16 cellular contexts compared by ENCODE assay signal in genomic region chr14:101838476-101838875, GRCh38.
DNase-seq lines count a peak whose midpoint lies in the region; ATAC-seq, FAIRE-seq and TF ChIP-seq lines count a peak whose summit lies in the region.
"Had no signal": no experiment of that assay in that cellular context is flagged by ENCODE, and none has a peak within 500 bp of the region (broad histone marks: within the 10 kb centered on the region; RNA-seq: fewer than 3 reads in every experiment).

No MANE protein-coding gene starts in this region.

- CTCF ChIA-PET in CD4-positive, alpha-beta memory T cell (lab: Charles Lee; ENCODE audit: partially characterized antibody) = no interaction called here

- no peaks in the 10 kb centered on the region for H3K27me3 ChIP-seq in CD4-positive, alpha-beta memory T cell (ENCODE audit: insufficient read depth, low read length)
- H3K27me3 ChIP-seq in GM23338 (ENCODE audit: insufficient read depth) (no peaks in the 10 kb centered on the region), left lung (no peaks in the 10 kb centered on the region)
- H3K27me3 ChIP-seq: ascending aorta had no signal

- peaks cover 30% of the 10 kb centered on the region for H3K36me3 ChIP-seq in CD4-positive, alpha-beta memory T cell (ENCODE audit: insufficient read depth, low read length)
- H3K36me3 ChIP-seq in GM23338 (ENCODE audit: insufficient read depth) = no peaks in the 10 kb centered on the region
- H3K36me3 ChIP-seq in left lung = no peaks in the 10 kb centered on the region
- H3K36me3 ChIP-seq in kidney (ENCODE audit: control insufficient read depth in 1 of 2, insufficient read depth in 2 of 2, low read length in 2 of 2) = no peaks in the 10 kb centered on the region

- H3K4me2 ChIP-seq in GM23338 = no peak overlapping the region

- TF ChIP-seq CTCF in GM23338 (conservative IDR thresholded peaks at IDR 0.05; ENCODE audit: low read depth in 2 of 2) (no peak), left lung (IDR thresholded peaks at IDR 0.05) (no peak), kidney (IDR thresholded peaks at IDR 0.05; ENCODE audit: borderline replicate concordance, extremely low read depth, insufficient read depth) (no peak)

- H3K27ac Mint-ChIP-seq in CD4-positive, alpha-beta memory T cell = peak overlapping the region; percentile 61 to 97 (median 96)
- H3K27ac Mint-ChIP-seq in GM23338 (no peak overlapping the region), memory B cell (peak overlapping the region; percentile 28)
- H3K27ac Mint-ChIP-seq in activated T-helper 17 cell treated with anti-CD3 and anti-CD28 coated beads, Interleukin-2, amount 50 U/mL, for 72 hours = peak overlapping the region; percentile 79

- H3K9ac ChIP-seq in kidney (ENCODE audit: low read length in 2 of 2) = no peak overlapping the region

- H3K4me3 Mint-ChIP-seq in CD4-positive, alpha-beta memory T cell = peak overlapping the region; percentile 7 to 87 (median 68)
- H3K4me3 Mint-ChIP-seq in GM23338 (no peak overlapping the region), memory B cell (no peak overlapping the region)
- peak overlapping the region; percentile 88 for H3K4me3 Mint-ChIP-seq in activated T-helper 17 cell treated with anti-CD3 and anti-CD28 coated beads, Interleukin-2, amount 50 U/mL, for 72 hours
- H3K4me3 Mint-ChIP-seq: nephron had no signal

- H2AFZ ChIP-seq in GM23338 = no peak overlapping the region

- ATAC-seq in GM23338 (peak; percentile 26; the same call in 2 of the 3 replicates), memory B cell (ENCODE audit: low read depth) (no peak), left lung (no peak)
- ATAC-seq in activated T-helper 17 cell treated with anti-CD3 and anti-CD28 coated beads, Interleukin-2, amount 50 U/mL, for 72 hours (replicated peaks) = no peak

- peaks cover 64% of the 10 kb centered on the region for H3K79me2 ChIP-seq in GM23338 (replicated peaks; ENCODE audit: insufficient read depth)

- no peaks in the 10 kb centered on the region for H3K27me3 Mint-ChIP-seq in CD4-positive, alpha-beta memory T cell
- H3K27me3 Mint-ChIP-seq in GM23338 (ENCODE audit: insufficient read depth, low read depth, poor library complexity) (peaks cover 6% of the 10 kb centered on the region), memory B cell (no peaks in the 10 kb centered on the region)
- H3K27me3 Mint-ChIP-seq in activated T-helper 17 cell treated with anti-CD3 and anti-CD28 coated beads, Interleukin-2, amount 50 U/mL, for 72 hours = no peaks in the 10 kb centered on the region

- H3K4me1 Mint-ChIP-seq in CD4-positive, alpha-beta memory T cell = peaks cover 66 to 99% (median 83%) of the 10 kb centered on the region in 4 donors
- H3K4me1 Mint-ChIP-seq in GM23338 (peaks cover 21% of the 10 kb centered on the region), memory B cell (peaks cover 40% of the 10 kb centered on the region)
- peaks cover 67% of the 10 kb centered on the region for H3K4me1 Mint-ChIP-seq in activated T-helper 17 cell treated with anti-CD3 and anti-CD28 coated beads, Interleukin-2, amount 50 U/mL, for 72 hours

- intact Hi-C loops in CD4-positive, alpha-beta memory T cell (cut with micrococcal nuclease) = no loop called here
- intact Hi-C loops in left lung (cut with DNase I) = no loop called here
- intact Hi-C loops in kidney (cut with DNase I) = no loop called here

- H3K4me3 ChIP-seq in CD4-positive, alpha-beta memory T cell (ENCODE audit: low read length in 2 of 2) = no peak overlapping the region
- H3K4me3 ChIP-seq in GM23338 (no peak overlapping the region), left lung (no peak overlapping the region), kidney (ENCODE audit: low read length in 2 of 2) (no peak overlapping the region)
- H3K4me3 ChIP-seq: ascending aorta had no signal

- peaks cover 39% of the 10 kb centered on the region for H4K20me1 ChIP-seq in GM23338 (replicated peaks; ENCODE audit: insufficient read depth)

- DNase-seq in CD4-positive, alpha-beta memory T cell = no peak
- no peak for DNase-seq in GM23338 (ENCODE audit: low spot score)
- no peak for DNase-seq in memory B cell (ENCODE audit: low spot score in 2 of 2)
- no peak for DNase-seq in left lung
- no peak for DNase-seq in cerebellar nuclear complex (lab: John Stamatoyannopoulos, UW)
- no peak for DNase-seq in kidney
- DNase-seq: activated CD8-positive, alpha-beta memory T cell treated with anti-CD3 and anti-CD28 coated beads, Interleukin-2, amount 50 U/mL, for 48 hours; COR-L47; dermis blood vessel endothelial cell; H7; NCI-H187 treated with DMSO at 0.1 percent for 48 hours; NCI-H82 had no signal

- no peaks in the 10 kb centered on the region for H3F3A ChIP-seq in GM23338 (replicated peaks; ENCODE audit: low read depth)

- FAIRE-seq in kidney (lab: Jason Lieb, UNC) = no peak

- no peaks in the 10 kb centered on the region for H3K9me3 Mint-ChIP-seq in CD4-positive, alpha-beta memory T cell
- H3K9me3 Mint-ChIP-seq in GM23338 (no peaks in the 10 kb centered on the region), memory B cell (no peaks in the 10 kb centered on the region)
- H3K9me3 Mint-ChIP-seq in activated T-helper 17 cell treated with anti-CD3 and anti-CD28 coated beads, Interleukin-2, amount 50 U/mL, for 72 hours = no peaks in the 10 kb centered on the region
- H3K9me3 Mint-ChIP-seq: nephron had no signal

- POLR2A ChIA-PET in CD4-positive, alpha-beta memory T cell (lab: Charles Lee; ENCODE audit: partially characterized antibody) = interaction anchor here (1.3 to 16.8 kb wide), 2 partner anchors 8 to 21 kb away, joined by 8 to 385 read pairs; no protein-coding TSS in a partner anchor

- H3K27ac ChIP-seq in CD4-positive, alpha-beta memory T cell (ENCODE audit: low read depth, low read length) = peak overlapping the region; percentile 23
- H3K27ac ChIP-seq in GM23338 (ENCODE audit: low read depth) (no peak overlapping the region), left lung (no peak overlapping the region), kidney (ENCODE audit: low read depth in 2 of 2, low read length in 2 of 2) (no peak overlapping the region)
- H3K27ac ChIP-seq: ascending aorta, HL-60 had no signal

- H3K4me1 ChIP-seq in CD4-positive, alpha-beta memory T cell (ENCODE audit: insufficient read depth, low read length) = peaks cover 98% of the 10 kb centered on the region
- H3K4me1 ChIP-seq in GM23338 (ENCODE audit: insufficient read depth) = no peaks in the 10 kb centered on the region
- H3K4me1 ChIP-seq in left lung = peaks cover 12 to 39% of the 10 kb centered on the region in 2 donors
- H3K4me1 ChIP-seq in kidney (ENCODE audit: control insufficient read depth in 1 of 2, insufficient read depth in 1 of 2, low read depth in 1 of 2, low read length in 2 of 2) = peaks cover 14 to 16% of the 10 kb centered on the region in 2 donors

- 0 out of 2 replicates have a peak, but pooled peaks cover 2% of the 10 kb centered on the region for H3K9me2 ChIP-seq in GM23338 (ENCODE audit: insufficient read depth)

- peaks cover 20 to 59% of the 10 kb centered on the region in 2 donors for H3K36me3 Mint-ChIP-seq in CD4-positive, alpha-beta memory T cell
- no peaks in the 10 kb centered on the region for H3K36me3 Mint-ChIP-seq in GM23338 (ENCODE audit: low read depth)
- peaks cover 71% of the 10 kb centered on the region for H3K36me3 Mint-ChIP-seq in activated T-helper 17 cell treated with anti-CD3 and anti-CD28 coated beads, Interleukin-2, amount 50 U/mL, for 72 hours (ENCODE audit: low read depth)
- peaks cover 5% of the 10 kb centered on the region for H3K36me3 Mint-ChIP-seq in memory B cell

- H3K9me3 ChIP-seq in CD4-positive, alpha-beta memory T cell (ENCODE audit: control insufficient read depth in 1 of 2, low read length in 2 of 2) = no peaks in the 10 kb centered on the region
- H3K9me3 ChIP-seq in left lung (no peaks in the 10 kb centered on the region), kidney (ENCODE audit: control insufficient read depth in 1 of 2, low read length in 2 of 2) (no peaks in the 10 kb centered on the region)
- H3K9me3 ChIP-seq: ascending aorta had no signal

TF ChIP-seq in GM23338, 12 proteins besides CTCF, POLR2A, EP300 and RAD21 (continues in another document):
- TF ChIP-seq, protein P1, sequence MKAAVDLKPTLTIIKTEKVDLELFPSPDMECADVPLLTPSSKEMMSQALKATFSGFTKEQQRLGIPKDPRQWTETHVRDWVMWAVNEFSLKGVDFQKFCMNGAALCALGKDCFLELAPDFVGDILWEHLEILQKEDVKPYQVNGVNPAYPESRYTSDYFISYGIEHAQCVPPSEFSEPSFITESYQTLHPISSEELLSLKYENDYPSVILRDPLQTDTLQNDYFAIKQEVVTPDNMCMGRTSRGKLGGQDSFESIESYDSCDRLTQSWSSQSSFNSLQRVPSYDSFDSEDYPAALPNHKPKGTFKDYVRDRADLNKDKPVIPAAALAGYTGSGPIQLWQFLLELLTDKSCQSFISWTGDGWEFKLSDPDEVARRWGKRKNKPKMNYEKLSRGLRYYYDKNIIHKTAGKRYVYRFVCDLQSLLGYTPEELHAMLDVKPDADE (IDR thresholded peaks at IDR 0.05) = no peak
- TF ChIP-seq REST (IDR thresholded peaks at IDR 0.05; ENCODE audit: unreplicated experiment) (no peak), ZNF114 (CRISPR knock-in tag; IDR thresholded peaks at IDR 0.05) (no peak), ZNF331 (CRISPR knock-in tag; IDR thresholded peaks at IDR 0.05; ENCODE audit: low read depth) (no peak), STAT1 (IDR thresholded peaks at IDR 0.05; ENCODE audit: unreplicated experiment) (no peak), JUNB (IDR thresholded peaks at IDR 0.05; ENCODE audit: unreplicated experiment) (no peak)

Comparison
In these comparisons a context has a peak if more than half of its experiments do, and no peak if none do; other contexts are left out.
1. H3K4me3 Mint-ChIP-seq: peak in CD4-positive, alpha-beta memory T cell (8 of 8) and activated T-helper 17 cell treated with anti-CD3 and anti-CD28 coated beads, Interleukin-2, amount 50 U/mL, for 72 hours (single experiment); none in GM23338 (single experiment) and memory B cell (single experiment).